Comparison of ENCODE assay signal across 9 cellular contexts in the genomic region with DNA sequence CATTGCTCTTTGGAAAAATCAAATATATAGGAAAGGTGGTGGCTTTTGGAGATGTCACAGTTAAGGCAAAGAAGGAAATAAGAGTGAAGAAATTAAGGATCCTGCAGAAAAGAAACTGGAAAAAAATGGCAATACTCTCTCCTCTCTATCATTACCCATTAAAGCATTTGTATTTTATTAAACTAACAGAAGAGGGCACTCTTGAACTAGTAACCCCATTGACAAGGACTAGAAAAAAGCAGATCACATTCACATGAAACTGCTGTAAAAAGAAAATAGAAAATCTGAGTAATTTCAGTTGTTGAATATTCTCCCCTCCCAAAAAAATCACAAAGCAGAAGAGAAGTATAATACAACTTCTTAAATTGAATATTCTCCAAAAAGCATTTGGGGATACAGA.
DNase-seq lines count a peak whose midpoint lies in the region; ATAC-seq and TF ChIP-seq lines count a peak whose summit lies in the region.
"Had no signal": no experiment of that assay in that cellular context is flagged by ENCODE, and none has a peak within 500 bp of the region (broad histone marks: within the 10 kb centered on the region; RNA-seq: fewer than 3 reads in every experiment).

No MANE protein-coding gene starts in this region.

- H3K27me3 Mint-ChIP-seq in activated CD8-positive, alpha-beta T cell treated with anti-CD3 and anti-CD28 coated beads for 36 hours, result no peaks in the 10 kb centered on the region
- H3K27me3 Mint-ChIP-seq in activated CD4-positive, alpha-beta T cell treated with anti-CD3 and anti-CD28 coated beads, Interleukin-2, amount 10 ng/mL, durations not matched to agents 24 days and 14 days, result no peaks in the 10 kb centered on the region
- H3K27me3 Mint-ChIP-seq: activated CD8-positive, alpha-beta memory T cell treated with anti-CD3 and anti-CD28 coated beads, Interleukin-2, amount 10 ng/mL, durations not matched to agents 7 days and 5 days had no signal

- POLR2A ChIA-PET in Panc1 (lab: Charles Lee), result no interaction called here
- POLR2A ChIA-PET in activated CD8-positive, alpha-beta T cell treated with anti-CD3 and anti-CD28 coated beads for 36 hours (lab: Charles Lee), result interaction anchor here (0.6 kb wide), 1 partner anchor 37 kb away, joined by 3 read pairs; no protein-coding TSS in a partner anchor

- no peak overlapping the region for H4K8ac ChIP-seq in neuronal stem cell (ENCODE audit: low read depth, low read length)

- H3K79me1 ChIP-seq in neuronal stem cell (ENCODE audit: low read depth, low read length), result no peaks in the 10 kb centered on the region

- no peak overlapping the region for H3K4me3 Mint-ChIP-seq in activated CD8-positive, alpha-beta T cell treated with anti-CD3 and anti-CD28 coated beads for 36 hours
- no peak overlapping the region for H3K4me3 Mint-ChIP-seq in activated CD4-positive, alpha-beta T cell treated with anti-CD3 and anti-CD28 coated beads, Interleukin-2, amount 10 ng/mL, durations not matched to agents 24 days and 14 days
- H3K4me3 Mint-ChIP-seq: activated CD8-positive, alpha-beta memory T cell treated with anti-CD3 and anti-CD28 coated beads, Interleukin-2, amount 10 ng/mL, durations not matched to agents 7 days and 5 days had no signal

- H3K36me3 Mint-ChIP-seq in activated CD8-positive, alpha-beta T cell treated with anti-CD3 and anti-CD28 coated beads for 36 hours (ENCODE audit: low read depth), result no peaks in the 10 kb centered on the region
- H3K36me3 Mint-ChIP-seq in activated CD4-positive, alpha-beta T cell treated with anti-CD3 and anti-CD28 coated beads, Interleukin-2, amount 10 ng/mL, durations not matched to agents 24 days and 14 days (ENCODE audit: low read depth), result no peaks in the 10 kb centered on the region
- H3K36me3 Mint-ChIP-seq: activated CD8-positive, alpha-beta memory T cell treated with anti-CD3 and anti-CD28 coated beads, Interleukin-2, amount 10 ng/mL, durations not matched to agents 7 days and 5 days had no signal

- no peak for TF ChIP-seq POLR2A in heart left ventricle (IDR thresholded peaks at IDR 0.05)

- in situ Hi-C loops in Panc1 (cut with HindIII; ENCODE audit: low pct_unique_long_range_greater_than_20kb, low sequenced_read_pairs), result no loop called here

- no peak overlapping the region for H2AFZ ChIP-seq in neuronal stem cell (ENCODE audit: low read length)

- no TSS peak for BruUV-seq in Panc1 (replicated peaks; lab: Mats Ljungman, UMichigan)

- H3K36me3 ChIP-seq in Panc1 (ENCODE audit: control insufficient read depth, insufficient read depth, low read length) (no peaks in the 10 kb centered on the region), neuronal stem cell (replicated peaks in 1 of 2; ENCODE audit: control insufficient read depth in 2 of 2, insufficient read depth in 2 of 2, low read length in 2 of 2) (no peaks in the 10 kb centered on the region), heart left ventricle (no peaks in the 10 kb centered on the region)

- no peak overlapping the region for H2BK120ac ChIP-seq in neuronal stem cell (ENCODE audit: low read depth, low read length)

- no peak overlapping the region for H3K4ac ChIP-seq in neuronal stem cell (ENCODE audit: low read length)

- H3K9ac ChIP-seq in neuronal stem cell (ENCODE audit: low read depth, low read length, poor library complexity), result no peak overlapping the region

- H2BK5ac ChIP-seq in neuronal stem cell (ENCODE audit: low read length), result no peak overlapping the region

- peaks cover 17% of the 10 kb centered on the region for H3K9me3 Mint-ChIP-seq in activated CD8-positive, alpha-beta T cell treated with anti-CD3 and anti-CD28 coated beads for 36 hours
- H3K9me3 Mint-ChIP-seq in activated CD4-positive, alpha-beta T cell treated with anti-CD3 and anti-CD28 coated beads, Interleukin-2, amount 10 ng/mL, durations not matched to agents 24 days and 14 days, result no peaks in the 10 kb centered on the region

- H3K14ac ChIP-seq in neuronal stem cell (ENCODE audit: low read length), result no peak overlapping the region

- intact Hi-C loops in Panc1 (cut with micrococcal nuclease; ENCODE audit: unreplicated experiment), result no loop called here
- intact Hi-C loops in activated CD8-positive, alpha-beta T cell treated with anti-CD3 and anti-CD28 coated beads for 36 hours (cut with micrococcal nuclease), result no loop called here
- intact Hi-C loops in activated CD4-positive, alpha-beta T cell treated with anti-CD3 and anti-CD28 coated beads, Interleukin-2, amount 10 ng/mL, durations not matched to agents 24 days and 14 days (cut with micrococcal nuclease), result no loop called here
- intact Hi-C loops in heart left ventricle (cut with DNase I), result no loop called here

- H3K4me1 ChIP-seq in Panc1 (ENCODE audit: control insufficient read depth, insufficient read depth, low read length), result no peaks in the 10 kb centered on the region
- H3K4me1 ChIP-seq in neuronal stem cell (ENCODE audit: control insufficient read depth in 2 of 2, insufficient read depth in 1 of 2, low read depth in 1 of 2, low read length in 2 of 2), result no peaks in the 10 kb centered on the region
- H3K4me1 ChIP-seq in heart left ventricle, result no peaks in the 10 kb centered on the region

- H3K23ac ChIP-seq in neuronal stem cell (ENCODE audit: low read depth, low read length, poor library complexity), result no peak overlapping the region

- no peaks in the 10 kb centered on the region for H3K4me1 Mint-ChIP-seq in activated CD8-positive, alpha-beta T cell treated with anti-CD3 and anti-CD28 coated beads for 36 hours (ENCODE audit: low read depth)
- no peaks in the 10 kb centered on the region for H3K4me1 Mint-ChIP-seq in activated CD4-positive, alpha-beta T cell treated with anti-CD3 and anti-CD28 coated beads, Interleukin-2, amount 10 ng/mL, durations not matched to agents 24 days and 14 days
- H3K4me1 Mint-ChIP-seq: activated CD8-positive, alpha-beta memory T cell treated with anti-CD3 and anti-CD28 coated beads, Interleukin-2, amount 10 ng/mL, durations not matched to agents 7 days and 5 days had no signal

- no peak overlapping the region for H2AK5ac ChIP-seq in neuronal stem cell (ENCODE audit: low read depth, low read length)

- CTCF ChIA-PET in Panc1 (lab: Charles Lee), result no interaction called here
- CTCF ChIA-PET in activated CD8-positive, alpha-beta T cell treated with anti-CD3 and anti-CD28 coated beads for 36 hours (lab: Charles Lee), result no interaction called here

- no peak overlapping the region for H3K27ac ChIP-seq in Panc1 (ENCODE audit: low read length)
- H3K27ac ChIP-seq in neuronal stem cell (replicated peaks; ENCODE audit: low read length), result no peak overlapping the region
- no peak overlapping the region for H3K27ac ChIP-seq in heart left ventricle

- H4K91ac ChIP-seq in neuronal stem cell (ENCODE audit: low read depth, low read length, poor library complexity), result no peak overlapping the region

- no peak overlapping the region for H3K4me2 ChIP-seq in neuronal stem cell (ENCODE audit: insufficient read depth, low read length, poor library complexity, severe bottlenecking)

- ATAC-seq in HG03378 (IDR thresholded peaks at IDR 0.05; ENCODE audit: unreplicated experiment), result peak; percentile 67
- ATAC-seq in Panc1, result no peak
- ATAC-seq in activated CD8-positive, alpha-beta T cell treated with anti-CD3 and anti-CD28 coated beads for 36 hours, result no peak
- no peak for ATAC-seq in heart left ventricle
- ATAC-seq: activated CD8-positive, alpha-beta memory T cell treated with anti-CD3 and anti-CD28 coated beads, Interleukin-2, amount 10 ng/mL, durations not matched to agents 7 days and 5 days had no signal

- H3K9me3 ChIP-seq in Panc1 (ENCODE audit: control insufficient read depth, insufficient read depth, low read depth, low read length) (peaks cover 9% of the 10 kb centered on the region; the same call in 1 of the 2 replicates), neuronal stem cell (replicated peaks in 1 of 2; ENCODE audit: control insufficient read depth in 2 of 2, insufficient read depth in 1 of 2, low read depth in 1 of 2, low read length in 2 of 2) (peaks cover 5 to 6% of the 10 kb centered on the region in 2 donors), heart left ventricle (peaks cover 0 to 29% (median 4%) of the 10 kb centered on the region in 12 donors)

- no peak overlapping the region for H3K18ac ChIP-seq in neuronal stem cell (ENCODE audit: low read length)

- no peak overlapping the region for H2BK15ac ChIP-seq in neuronal stem cell (ENCODE audit: low read length)

- no peak overlapping the region for H3K4me3 ChIP-seq in Panc1 (ENCODE audit: low read depth in 2 of 2, low read length in 2 of 2)
- no peak overlapping the region for H3K4me3 ChIP-seq in neuronal stem cell (ENCODE audit: low read length in 2 of 2)
- no peak overlapping the region for H3K4me3 ChIP-seq in heart left ventricle

- no peak overlapping the region for H3K27ac Mint-ChIP-seq in activated CD8-positive, alpha-beta T cell treated with anti-CD3 and anti-CD28 coated beads for 36 hours
- no peak overlapping the region for H3K27ac Mint-ChIP-seq in activated CD4-positive, alpha-beta T cell treated with anti-CD3 and anti-CD28 coated beads, Interleukin-2, amount 10 ng/mL, durations not matched to agents 24 days and 14 days
- H3K27ac Mint-ChIP-seq: activated CD8-positive, alpha-beta memory T cell treated with anti-CD3 and anti-CD28 coated beads, Interleukin-2, amount 10 ng/mL, durations not matched to agents 7 days and 5 days had no signal

- no peaks in the 10 kb centered on the region for H3K27me3 ChIP-seq in Panc1 (ENCODE audit: control insufficient read depth, insufficient read depth, low read length)
- H3K27me3 ChIP-seq in neuronal stem cell (ENCODE audit: control insufficient read depth in 3 of 3, insufficient read depth in 3 of 3, low read depth in 1 of 3, low read length in 3 of 3), result no peaks in the 10 kb centered on the region
- no peaks in the 10 kb centered on the region for H3K27me3 ChIP-seq in heart left ventricle

- TF ChIP-seq CTCF in Panc1 (IDR thresholded peaks at IDR 0.05) (peak; percentile 20; the same call in 1 of the 2 replicates), heart left ventricle (IDR thresholded peaks at IDR 0.05) (peak in 2 of 12 donors; percentile 23 to 28)
- TF ChIP-seq CTCF in activated CD8-positive, alpha-beta T cell treated with anti-CD3 and anti-CD28 coated beads for 36 hours (IDR thresholded peaks at IDR 0.05), result no peak

- H2BK12ac ChIP-seq in neuronal stem cell (ENCODE audit: low read length), result no peak overlapping the region

- DNase-seq in DMS53 treated with DMSO at 0.1 percent for 48 hours (lab: John Stamatoyannopoulos, UW; ENCODE audit: unreplicated experiment), result peak; percentile 55
- no peak for DNase-seq in Panc1 (ENCODE audit: low read depth, low spot score)
- peak; percentile 36 for DNase-seq in foreskin melanocyte
- DNase-seq in activated CD8-positive, alpha-beta T cell treated with anti-CD3 and anti-CD28 coated beads for 36 hours, result no peak
- no peak for DNase-seq in activated CD4-positive, alpha-beta T cell treated with anti-CD3 and anti-CD28 coated beads, Interleukin-2, amount 10 ng/mL, durations not matched to agents 24 days and 14 days
- no peak for DNase-seq in neuronal stem cell (ENCODE audit: low spot score)
- DNase-seq in heart left ventricle, result no peak
- DNase-seq: activated CD8-positive, alpha-beta memory T cell treated with anti-CD3 and anti-CD28 coated beads, Interleukin-2, amount 10 ng/mL, durations not matched to agents 7 days and 5 days had no signal

Comparison
In these comparisons a context has a peak if more than half of its experiments do, and no peak if none do; other contexts are left out.
1. DNase-seq: peak in DMS53 treated with DMSO at 0.1 percent for 48 hours (single experiment) and foreskin melanocyte (single experiment); none in Panc1 (single experiment), activated CD8-positive, alpha-beta T cell treated with anti-CD3 and anti-CD28 coated beads for 36 hours (single experiment), activated CD4-positive, alpha-beta T cell treated with anti-CD3 and anti-CD28 coated beads, Interleukin-2, amount 10 ng/mL, durations not matched to agents 24 days and 14 days (single experiment), neuronal stem cell (single experiment) and heart left ventricle (0 of 5).